In the genomic region with DNA sequence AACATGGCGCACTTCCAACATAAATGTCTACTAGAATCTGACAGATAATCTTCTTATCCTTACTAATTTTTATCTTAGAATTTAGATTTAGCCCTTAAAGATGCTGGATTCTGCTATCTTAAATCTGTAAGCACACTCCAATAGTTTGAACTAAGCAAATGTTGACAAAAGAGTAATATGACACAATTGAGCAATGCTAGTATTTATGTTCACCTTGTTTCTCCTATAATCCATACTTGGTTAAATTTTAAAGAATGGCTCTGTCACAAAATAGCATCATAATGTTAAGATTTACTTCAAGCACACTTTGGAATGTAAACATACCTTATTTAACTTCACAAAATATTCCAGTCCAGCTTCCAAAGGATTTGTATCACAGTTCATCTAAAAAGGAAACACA, we compare ENCODE assay signal across 17 cellular contexts. TPM values are rescaled to one million over a fixed set of nuclear protein-coding genes. Genes with fewer than 3 reads are reported as not detected.
DNase-seq lines count a peak whose midpoint lies in the region; ATAC-seq, FAIRE-seq and TF ChIP-seq lines count a peak whose summit lies in the region.
"Had no signal": no experiment of that assay in that cellular context is flagged by ENCODE, and none has a peak within 500 bp of the region (broad histone marks: within the 10 kb centered on the region; RNA-seq: fewer than 3 reads in every experiment).

No MANE protein-coding gene starts in this region.

- no peak overlapping the region for H3K4me2 ChIP-seq in HepG2 (ENCODE audit: low read depth, low read length)
- H3K4me2 ChIP-seq in smooth muscle cell = no peak overlapping the region

- H3K4me3 ChIP-seq in HepG2 (replicated peaks in 1 of 3; ENCODE audit: insufficient read depth in 1 of 3, low read depth in 2 of 3, low read length in 3 of 3) (no peak overlapping the region), smooth muscle cell (no peak overlapping the region)
- H3K4me3 ChIP-seq: GM23248 had no signal

- CTCF ChIA-PET in HepG2 (lab: Yijun Ruan, JAX; ENCODE audit: low intra/inter-chr PET ratio, low total read pairs) = interaction anchor here (1.8 to 2.4 kb wide), 3 partner anchors 86 to 177 kb away, joined by 8 to 53 read pairs (median 17); no protein-coding TSS in a partner anchor

- TF ChIP-seq EP300 in HepG2 (IDR thresholded peaks at IDR 0.05; ENCODE audit: low read depth in 2 of 2, low read length in 2 of 2) = peak in 1 of 2 experiments; percentile 77; a peak in 2 of 4 replicates
- no peak for TF ChIP-seq EP300 in HepG2 (CRISPR knock-in tag; IDR thresholded peaks at IDR 0.05; ENCODE audit: borderline replicate concordance)

- H3K4me1 ChIP-seq in HepG2 (ENCODE audit: insufficient read depth, low read length) = peaks cover 33% of the 10 kb centered on the region
- peaks cover 6% of the 10 kb centered on the region for H3K4me1 ChIP-seq in smooth muscle cell (ENCODE audit: low read depth)

- H3K79me2 ChIP-seq in HepG2 (ENCODE audit: insufficient read depth, low read length) (no peaks in the 10 kb centered on the region), smooth muscle cell (ENCODE audit: low read depth) (no peaks in the 10 kb centered on the region)

- no peaks in the 10 kb centered on the region for H4K20me1 ChIP-seq in HepG2 (ENCODE audit: insufficient read depth, low read length)
- no peaks in the 10 kb centered on the region for H4K20me1 ChIP-seq in smooth muscle cell (ENCODE audit: low read depth)

- 62% methylated on average over 1 of the region's 1 CpG for WGBS in HepG2 (ENCODE audit: low lambda C conversion rate)
- 100% methylated on average over 1 of the region's 1 CpG for WGBS in smooth muscle cell (ENCODE audit: low lambda C conversion rate)

- H3K9me3 ChIP-seq in HepG2 (ENCODE audit: low read length) (no peaks in the 10 kb centered on the region), smooth muscle cell (replicated peaks; ENCODE audit: low read depth) (no peaks in the 10 kb centered on the region)

- in situ Hi-C loops in HepG2 (cut with HindIII; ENCODE audit: extremely low pct_ligation_motif_present, low pct_unique_long_range_greater_than_20kb) = loop anchor here (25.0 kb wide), 1 partner anchor 438 kb away; no protein-coding TSS in a partner anchor

- FAIRE-seq in GM12892 (lab: Jason Lieb, UNC) (peak; percentile 17), HepG2 (lab: Jason Lieb, UNC) (peak; percentile 79)
- FAIRE-seq: A204.1, GM19239, H54 had no signal

- no peaks in the 10 kb centered on the region for H3K27me3 ChIP-seq in HepG2 (ENCODE audit: control insufficient read depth in 1 of 2, insufficient read depth in 2 of 2, low read length in 2 of 2)
- peaks cover 67% of the 10 kb centered on the region for H3K27me3 ChIP-seq in smooth muscle cell (ENCODE audit: low read depth)

- H3K27ac ChIP-seq in VCaP = peak overlapping the region; percentile 40
- no peak overlapping the region for H3K27ac ChIP-seq in HepG2 (ENCODE audit: extremely low read length, insufficient read depth, low read length)
- no peak overlapping the region for H3K27ac ChIP-seq in smooth muscle cell (ENCODE audit: low read depth)
- H3K27ac ChIP-seq: GM23248 had no signal

- BruUV-seq in HepG2 (replicated peaks; lab: Mats Ljungman, UMichigan) = no TSS peak

- no peak overlapping the region for H2AFZ ChIP-seq in HepG2 (ENCODE audit: low read length)
- H2AFZ ChIP-seq in smooth muscle cell (ENCODE audit: low read depth) = no peak overlapping the region
- H2AFZ ChIP-seq: GM23248 had no signal

- intact Hi-C loops in HepG2 (cut with micrococcal nuclease; ENCODE audit: unreplicated experiment) = loop anchor here (2.0 to 10.0 kb wide), 5 partner anchors 122 to 441 kb away; no protein-coding TSS in a partner anchor

- TF ChIP-seq RAD21 in HepG2 (CRISPR knock-in tag; IDR thresholded peaks at IDR 0.05) = no peak

- DNase-seq in GM12892 (ENCODE audit: insufficient read length) (no peak), HepG2 (ENCODE audit: low spot score) (peak; percentile 49), AG20443 (ENCODE audit: low spot score) (no peak), smooth muscle cell (lab: John Stamatoyannopoulos, UW; ENCODE audit: unreplicated experiment) (no peak)
- DNase-seq: CD8-positive, alpha-beta T cell; DND-41; GDM1; GM23248 had no signal

- POLR2A ChIA-PET in HepG2 (lab: Yijun Ruan, JAX) = interaction anchor here (0.9 to 5.6 kb wide), 2 partner anchors 39 to 109 kb away, joined by 3 to 46 read pairs; a partner anchor contains a TSS

- no peaks in the 10 kb centered on the region for H3K36me3 ChIP-seq in HepG2 (replicated peaks in 1 of 2; ENCODE audit: control insufficient read depth in 1 of 2, insufficient read depth in 2 of 2, low read length in 2 of 2)
- H3K36me3 ChIP-seq in smooth muscle cell (ENCODE audit: low read depth) = no peaks in the 10 kb centered on the region

- TF ChIP-seq CTCF in VCaP (conservative IDR thresholded peaks at IDR 0.05) = no peak
- no peak for TF ChIP-seq CTCF in HepG2 (CRISPR knock-in tag; IDR thresholded peaks at IDR 0.05)
- no peak for TF ChIP-seq CTCF in smooth muscle cell (IDR thresholded peaks at IDR 0.05; ENCODE audit: borderline replicate concordance, insufficient read depth, poor library complexity, severe bottlenecking)

- H3K9ac ChIP-seq in HepG2 (ENCODE audit: insufficient read depth, low read depth, low read length) = no peak overlapping the region
- H3K9ac ChIP-seq in smooth muscle cell (ENCODE audit: low read depth) = no peak overlapping the region
- H3K9ac ChIP-seq: GM23248 had no signal

- TF ChIP-seq POLR2A in GM12892 (IDR thresholded peaks at IDR 0.05; ENCODE audit: low read depth, low read length) (no peak), HepG2 (IDR thresholded peaks at IDR 0.05; ENCODE audit: insufficient read depth in 1 of 2, low read depth in 2 of 2, low read length in 2 of 2) (no peak)

- no peaks in the 10 kb centered on the region for H3F3A ChIP-seq in smooth muscle cell (ENCODE audit: low read depth)

- peak; percentile 74 for ATAC-seq in HepG2
- no peak for ATAC-seq in GM21360 (IDR thresholded peaks at IDR 0.05; ENCODE audit: unreplicated experiment)
- ATAC-seq in HG03521 (IDR thresholded peaks at IDR 0.05; ENCODE audit: unreplicated experiment) = no peak
- ATAC-seq: CD8-positive, alpha-beta T cell; HCT116 had no signal

RNA-seq across cellular contexts. Expression of a gene that starts 38.8 kb away (rescaled TPM):
- polyA plus RNA-seq in GM12892 (2012; ENCODE audit: missing spikeins) = 3.3 TPM
- total RNA-seq in HepG2 (2016; rRNA removed; fragmentation: Illumina TruSeq; extraction: Trizol) (29.5 and 52.6 TPM in 2 replicates), smooth muscle cell (23.2 and 27.3 TPM in 2 replicates)
- 31.9 and 35.6 TPM in 2 replicates for total RNA-seq in HepG2 (2016; cell fraction: cytosol; rRNA removed; fragmentation: Illumina TruSeq; extraction: Trizol; ENCODE audit: low read depth)
- 27.5 and 50.9 TPM in 2 replicates for total RNA-seq in HepG2 (2016; cell fraction: insoluble cytoplasmic fraction; rRNA removed; fragmentation: Illumina TruSeq; extraction: Trizol)
- total RNA-seq in HepG2 (2016; cell fraction: membrane; rRNA removed; fragmentation: Illumina TruSeq; extraction: Trizol) = 31.2 TPM in 2 replicates
- total RNA-seq in HepG2 (2016; cell fraction: nucleus; rRNA removed; fragmentation: Illumina TruSeq; extraction: Trizol) = 68.6 and 68.7 TPM in 2 replicates
- polyA plus RNA-seq in HepG2 (2011; rRNA removed) (60.8 and 66.4 TPM in 2 replicates), smooth muscle cell (10.8 and 17.5 TPM in 2 replicates)
- 47.7 and 50.6 TPM in 2 replicates for polyA plus RNA-seq in HepG2 (2011; cell fraction: cytosol; rRNA removed)
- polyA plus RNA-seq in HepG2 (2011; cell fraction: nucleus; rRNA removed) = 32.8 and 34.4 TPM in 2 replicates
- polyA plus RNA-seq in HepG2 (2012) = 36.1 and 38.1 TPM in 2 replicates
- 6.9 and 7.3 TPM in 2 replicates for polyA plus RNA-seq in HepG2 (2016; cell fraction: cytosol; fragmentation: Illumina TruSeq; extraction: Trizol; ENCODE audit: low read depth)
- 20.7 and 24.7 TPM in 2 replicates for polyA plus RNA-seq in HepG2 (2016; cell fraction: insoluble cytoplasmic fraction; fragmentation: Illumina TruSeq; extraction: Trizol; ENCODE audit: low read depth)
- polyA plus RNA-seq in HepG2 (2016; cell fraction: membrane; fragmentation: Illumina TruSeq; extraction: Trizol; ENCODE audit: low read depth) = 10.7 and 11.5 TPM in 2 replicates
- polyA plus RNA-seq in HepG2 (2016; cell fraction: nucleus; fragmentation: Illumina TruSeq; extraction: Trizol; ENCODE audit: insufficient read depth, low read depth) = 62.9 and 65.1 TPM in 2 replicates
- 13.2 and 89.5 TPM in 2 replicates for polyA minus RNA-seq in HepG2 (2011; rRNA and poly(A)+ RNA removed; ENCODE audit: low replicate concordance)
- 71.8 and 79.4 TPM in 2 replicates for polyA minus RNA-seq in HepG2 (2011; cell fraction: cytosol; rRNA and poly(A)+ RNA removed)
- polyA minus RNA-seq in HepG2 (2011; cell fraction: nucleus; rRNA and poly(A)+ RNA removed) = 74.4 and 82.4 TPM in 2 replicates

RNA-seq across cellular contexts. Expression of a gene that starts 45.5 kb away (rescaled TPM):
- 0.28 TPM for polyA plus RNA-seq in GM12892 (2012; ENCODE audit: missing spikeins)
- total RNA-seq in HepG2 (2016; rRNA removed; fragmentation: Illumina TruSeq; extraction: Trizol) (4.6 and 7.9 TPM in 2 replicates), smooth muscle cell (0.04 TPM in 1 of 2 replicates, not detected in the other)
- total RNA-seq in HepG2 (2016; cell fraction: cytosol; rRNA removed; fragmentation: Illumina TruSeq; extraction: Trizol; ENCODE audit: low read depth) = 2.6 and 5.4 TPM in 2 replicates
- 4.1 and 7.2 TPM in 2 replicates for total RNA-seq in HepG2 (2016; cell fraction: insoluble cytoplasmic fraction; rRNA removed; fragmentation: Illumina TruSeq; extraction: Trizol)
- total RNA-seq in HepG2 (2016; cell fraction: membrane; rRNA removed; fragmentation: Illumina TruSeq; extraction: Trizol) = 6.9 and 7.7 TPM in 2 replicates
- total RNA-seq in HepG2 (2016; cell fraction: nucleus; rRNA removed; fragmentation: Illumina TruSeq; extraction: Trizol) = 5.3 and 6.5 TPM in 2 replicates
- polyA plus RNA-seq in HepG2 (2011; rRNA removed) (3.2 and 3.6 TPM in 2 replicates), smooth muscle cell (0.07 TPM in 1 of 2 replicates, not detected in the other)
- polyA plus RNA-seq in HepG2 (2011; cell fraction: cytosol; rRNA removed) = 2.2 and 3.7 TPM in 2 replicates
- 1.9 and 2.6 TPM in 2 replicates for polyA plus RNA-seq in HepG2 (2011; cell fraction: nucleus; rRNA removed)
- 3.9 and 8.5 TPM in 2 replicates for polyA plus RNA-seq in HepG2 (2012)
- polyA plus RNA-seq in HepG2 (2016; cell fraction: cytosol; fragmentation: Illumina TruSeq; extraction: Trizol; ENCODE audit: low read depth) = 1.9 and 2.1 TPM in 2 replicates
- 3.3 and 4.2 TPM in 2 replicates for polyA plus RNA-seq in HepG2 (2016; cell fraction: insoluble cytoplasmic fraction; fragmentation: Illumina TruSeq; extraction: Trizol; ENCODE audit: low read depth)
- polyA plus RNA-seq in HepG2 (2016; cell fraction: membrane; fragmentation: Illumina TruSeq; extraction: Trizol; ENCODE audit: low read depth) = 3.1 and 5.1 TPM in 2 replicates
- 3.9 and 4.6 TPM in 2 replicates for polyA plus RNA-seq in HepG2 (2016; cell fraction: nucleus; fragmentation: Illumina TruSeq; extraction: Trizol; ENCODE audit: insufficient read depth, low read depth)
- 0.35 and 2.7 TPM in 2 replicates for polyA minus RNA-seq in HepG2 (2011; rRNA and poly(A)+ RNA removed; ENCODE audit: low replicate concordance)
- 2.3 and 3.3 TPM in 2 replicates for polyA minus RNA-seq in HepG2 (2011; cell fraction: cytosol; rRNA and poly(A)+ RNA removed)
- 6.1 and 8.1 TPM in 2 replicates for polyA minus RNA-seq in HepG2 (2011; cell fraction: nucleus; rRNA and poly(A)+ RNA removed)
- total RNA-seq: HT-29 had no signal
- polyA plus RNA-seq: CD14-positive monocyte had no signal

RNA-seq across cellular contexts. Expression of a gene that starts 45.6 kb away (rescaled TPM):
- not detected for polyA plus RNA-seq in GM12892 (2012; ENCODE audit: missing spikeins)
- total RNA-seq in HepG2 (2016; rRNA removed; fragmentation: Illumina TruSeq; extraction: Trizol) = 18.8 and 24.1 TPM in 2 replicates
- 3.8 and 4.2 TPM in 2 replicates for total RNA-seq in HepG2 (2016; cell fraction: cytosol; rRNA removed; fragmentation: Illumina TruSeq; extraction: Trizol; ENCODE audit: low read depth)
- total RNA-seq in HepG2 (2016; cell fraction: insoluble cytoplasmic fraction; rRNA removed; fragmentation: Illumina TruSeq; extraction: Trizol) = 20.1 and 22.9 TPM in 2 replicates
- total RNA-seq in HepG2 (2016; cell fraction: membrane; rRNA removed; fragmentation: Illumina TruSeq; extraction: Trizol) = 9.9 and 10.6 TPM in 2 replicates
- 12.4 and 16.0 TPM in 2 replicates for total RNA-seq in HepG2 (2016; cell fraction: nucleus; rRNA removed; fragmentation: Illumina TruSeq; extraction: Trizol)
- polyA plus RNA-seq in HepG2 (2011; rRNA removed) = 11.4 and 13.8 TPM in 2 replicates
- 7.9 and 9.3 TPM in 2 replicates for polyA plus RNA-seq in HepG2 (2011; cell fraction: cytosol; rRNA removed)
- 9.9 and 17.2 TPM in 2 replicates for polyA plus RNA-seq in HepG2 (2011; cell fraction: nucleus; rRNA removed)
- polyA plus RNA-seq in HepG2 (2012) = 17.3 and 29.7 TPM in 2 replicates
- polyA plus RNA-seq in HepG2 (2016; cell fraction: cytosol; fragmentation: Illumina TruSeq; extraction: Trizol; ENCODE audit: low read depth) = 4.8 and 5.9 TPM in 2 replicates
- polyA plus RNA-seq in HepG2 (2016; cell fraction: insoluble cytoplasmic fraction; fragmentation: Illumina TruSeq; extraction: Trizol; ENCODE audit: low read depth) = 24.9 and 32.3 TPM in 2 replicates
- polyA plus RNA-seq in HepG2 (2016; cell fraction: membrane; fragmentation: Illumina TruSeq; extraction: Trizol; ENCODE audit: low read depth) = 7.8 and 10.1 TPM in 2 replicates
- 41.7 and 45.7 TPM in 2 replicates for polyA plus RNA-seq in HepG2 (2016; cell fraction: nucleus; fragmentation: Illumina TruSeq; extraction: Trizol; ENCODE audit: insufficient read depth, low read depth)
- 8.8 TPM in 1 of 2 replicates, not detected in the other for polyA minus RNA-seq in HepG2 (2011; rRNA and poly(A)+ RNA removed; ENCODE audit: low replicate concordance)
- polyA minus RNA-seq in HepG2 (2011; cell fraction: cytosol; rRNA and poly(A)+ RNA removed) = 3.7 and 5.3 TPM in 2 replicates
- 18.4 and 18.5 TPM in 2 replicates for polyA minus RNA-seq in HepG2 (2011; cell fraction: nucleus; rRNA and poly(A)+ RNA removed)
- not detected in 2 replicates for total RNA-seq in smooth muscle cell
- polyA plus RNA-seq in smooth muscle cell = not detected in 2 replicates
- total RNA-seq: CD8-positive, alpha-beta T cell; HT-29 had no signal
- polyA plus RNA-seq: CD14-positive monocyte had no signal
